In genomic region chr9:116877072-116877471, GRCh38 we compare ENCODE assay signal across 25 cellular contexts.
"Had no signal": no experiment of that assay in that cellular context is flagged by ENCODE, and none has a peak within 500 bp of the region (broad histone marks: within the 10 kb centered on the region; RNA-seq: fewer than 3 reads in every experiment).

No MANE protein-coding gene starts in this region.

- H3K4me3 ChIP-seq: coronary artery, esophagus squamous epithelium, gastrocnemius medialis, lower lobe of right lung, smooth muscle cell, suprapubic skin, transverse colon, vagina had no signal

- H3K27ac ChIP-seq: coronary artery, esophagus squamous epithelium, gastrocnemius medialis, lower lobe of right lung, suprapubic skin, transverse colon, vagina had no signal

- H3K27me3 ChIP-seq: esophagus squamous epithelium, gastrocnemius medialis, suprapubic skin, transverse colon, vagina had no signal

- H3K27ac Mint-ChIP-seq: naive thymus-derived CD8-positive, alpha-beta T cell; nephron progenitor cell; stimulated activated naive CD8-positive, alpha-beta T cell treated with anti-CD3 and anti-CD28 coated beads, Interleukin-15, amount 100 ng/mL, for 72 hours had no signal

- H3K4me1 Mint-ChIP-seq: naive thymus-derived CD8-positive, alpha-beta T cell; nephron progenitor cell; stimulated activated naive CD8-positive, alpha-beta T cell treated with anti-CD3 and anti-CD28 coated beads, Interleukin-15, amount 100 ng/mL, for 72 hours had no signal

- H3K4me1 ChIP-seq: esophagus squamous epithelium, gastrocnemius medialis, lower lobe of right lung, suprapubic skin, transverse colon, vagina had no signal

- H3K27me3 Mint-ChIP-seq: stimulated activated naive CD8-positive, alpha-beta T cell treated with anti-CD3 and anti-CD28 coated beads, Interleukin-15, amount 100 ng/mL, for 72 hours had no signal

- ATAC-seq: gastrocnemius medialis; left ventricle myocardium superior; lower lobe of right lung; naive thymus-derived CD8-positive, alpha-beta T cell; sciatic nerve; stimulated activated naive CD8-positive, alpha-beta T cell treated with anti-CD3 and anti-CD28 coated beads, Interleukin-15, amount 100 ng/mL, for 72 hours had no signal

- H3K36me3 ChIP-seq: esophagus squamous epithelium, gastrocnemius medialis, lower lobe of right lung, suprapubic skin, transverse colon, vagina had no signal

- H3K4me3 Mint-ChIP-seq: naive thymus-derived CD8-positive, alpha-beta T cell; nephron progenitor cell; stimulated activated naive CD8-positive, alpha-beta T cell treated with anti-CD3 and anti-CD28 coated beads, Interleukin-15, amount 100 ng/mL, for 72 hours had no signal

- FAIRE-seq: endometrium, keratinocyte had no signal

- DNase-seq: dermis blood vessel endothelial cell; effector memory CD4-positive, alpha-beta T cell; erythroblast; esophagus squamous epithelium; gastrocnemius medialis; head of caudate nucleus; left ventricle myocardium superior; lower lobe of right lung; naive thymus-derived CD8-positive, alpha-beta T cell; nephron progenitor cell; nucleus accumbens; stimulated activated CD4-positive, alpha-beta T cell treated with anti-CD3 and anti-CD28 coated beads, Interleukin-12 subunit alpha, Interleukin-12 subunit beta, amount 100 ng/mL, for 4 hours; stimulated activated CD4-positive, alpha-beta T cell treated with anti-CD3 and anti-CD28 coated beads, Interleukin-1b, Interleukin-23, amount 100 ng/mL, for 48 hours; stimulated activated CD4-positive, alpha-beta T cell treated with anti-CD3 and anti-CD28 coated beads, Interleukin-4, amount 100 ng/mL, for 1 hour; stimulated activated CD8-positive, alpha-beta memory T cell treated with anti-CD3 and anti-CD28 coated beads, Interleukin-4, amount 100 ng/mL, for 48 hours; stimulated activated naive CD4-positive, alpha-beta T cell; stimulated activated naive CD8-positive, alpha-beta T cell treated with anti-CD3 and anti-CD28 coated beads, Interleukin-15, amount 100 ng/mL, for 72 hours; transverse colon had no signal
